ENCODE assay signal across 1 cellular context in the genomic region with DNA sequence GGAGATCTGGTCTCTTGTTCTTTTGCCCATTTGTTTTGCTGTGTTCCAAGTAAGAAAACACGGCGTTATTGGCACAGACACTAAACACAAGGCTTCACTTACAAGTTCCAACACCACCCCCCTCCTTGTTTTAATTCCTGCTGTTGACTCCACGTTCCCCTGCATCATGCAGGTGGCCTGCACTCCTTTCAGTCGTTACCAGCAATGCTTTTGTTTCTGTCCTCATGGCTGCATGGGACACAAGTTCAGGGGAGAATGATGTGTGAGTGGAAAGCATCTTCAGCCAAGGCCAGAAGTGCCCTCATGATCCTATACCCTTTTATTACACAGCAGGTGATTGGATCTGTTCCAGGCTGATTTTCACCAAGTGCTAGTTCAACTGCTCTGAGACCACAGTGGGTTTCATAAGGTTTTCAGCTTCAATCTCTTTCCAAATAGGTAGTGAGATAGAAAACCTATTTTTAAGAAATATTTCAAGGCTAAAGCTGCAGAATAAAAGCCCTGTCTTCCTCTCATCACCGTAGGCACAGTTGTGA.
TF ChIP-seq lines count a peak whose summit lies in the region.

No MANE protein-coding gene starts in this region.

TF ChIP-seq in H1, 55 proteins besides CTCF, POLR2A, EP300 and RAD21 (continued from another document):
- TF ChIP-seq CBX8 (IDR thresholded peaks at IDR 0.05; ENCODE audit: borderline replicate concordance, low read depth, low read length) (no peak), NANOG (IDR thresholded peaks at IDR 0.05; ENCODE audit: insufficient read depth, low read depth, low read length, poor library complexity, severe bottlenecking) (no peak), CHD2 (IDR thresholded peaks at IDR 0.05; ENCODE audit: low read length) (no peak), RBBP5 (IDR thresholded peaks at IDR 0.05; ENCODE audit: borderline replicate concordance, low read depth, low read length) (no peak), JUN (IDR thresholded peaks at IDR 0.05; ENCODE audit: low read depth, low read length) (no peak), RFX5 (IDR thresholded peaks at IDR 0.05; ENCODE audit: borderline replicate concordance, low read depth, low read length) (no peak)
